8 cellular contexts compared by ENCODE assay signal in the genomic region with DNA sequence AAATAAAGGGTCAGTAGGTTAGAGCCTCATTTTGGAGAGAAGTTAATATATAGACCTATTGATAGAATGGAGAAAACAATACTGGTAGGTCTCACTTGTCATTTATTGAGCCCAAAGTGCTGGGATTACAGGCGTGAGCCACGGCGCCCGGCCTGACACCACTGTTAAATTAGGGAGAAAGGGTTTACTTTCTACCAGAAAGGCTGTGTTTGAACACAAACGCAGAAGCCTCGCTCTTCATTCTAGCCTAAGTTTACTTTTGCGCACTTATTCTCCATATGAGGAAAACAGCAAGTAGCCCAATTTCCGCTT. TPM values are rescaled to one million over a fixed set of nuclear protein-coding genes. Genes with fewer than 3 reads are reported as not detected.
DNase-seq lines count a peak whose midpoint lies in the region; ATAC-seq and TF ChIP-seq lines count a peak whose summit lies in the region.

No MANE protein-coding gene starts in this region.

- no peak for ATAC-seq in HG03460 (IDR thresholded peaks at IDR 0.05; ENCODE audit: unreplicated experiment)

- DNase-seq in MG63 = no peak
- no peak for DNase-seq in neural progenitor cell (ENCODE audit: low spot score)
- DNase-seq in NCI-H2107 treated with DMSO at 0.1 percent for 48 hours (lab: John Stamatoyannopoulos, UW; ENCODE audit: unreplicated experiment) = no peak
- no peak for DNase-seq in LoVo (ENCODE audit: low spot score)
- DNase-seq in kidney glomerular epithelial cell (lab: John Stamatoyannopoulos, UW) = no peak

- peak overlapping the region; percentile 82 for H2AFZ ChIP-seq in neural progenitor cell (replicated peaks)

- H3F3A ChIP-seq in neural progenitor cell (ENCODE audit: low read depth) = peaks cover 11% of the 10 kb centered on the region

- peaks cover 0 to 5% (median 0%) of the 10 kb centered on the region in 11 experiments; a peak in 1 of 22 replicates for H3K9me3 ChIP-seq in BLaER1 treated with 17β-estradiol and CSF1 and Interleukin-3, amounts not matched to agents 10 nM and 100 nM (replicated peaks in 1 of 11)
- H3K9me3 ChIP-seq in MG63 (0 out of 2 replicates have a peak, but pooled peaks cover 2% of the 10 kb centered on the region), duodenal mucosa (ENCODE audit: control insufficient read depth in 1 of 2, low read length in 2 of 2) (no peaks in the 10 kb centered on the region), neural progenitor cell (ENCODE audit: low read depth) (no peaks in the 10 kb centered on the region)

- H3K27me3 Mint-ChIP-seq in neural progenitor cell (ENCODE audit: insufficient read depth, low read depth) = peaks cover 8% of the 10 kb centered on the region

- peak overlapping the region; percentile 43 to 93 (median 69); a peak in 21 of 22 replicates for H3K4me2 ChIP-seq in BLaER1 treated with 17β-estradiol and CSF1 and Interleukin-3, amounts not matched to agents 10 nM and 100 nM
- peak overlapping the region; percentile 87 for H3K4me2 ChIP-seq in neural progenitor cell

- peaks cover 13% of the 10 kb centered on the region for H3K4me1 Mint-ChIP-seq in neural progenitor cell

- H3K27me3 ChIP-seq in BLaER1 treated with 17β-estradiol and CSF1 and Interleukin-3, amounts not matched to agents 10 nM and 100 nM = no peaks in the 10 kb centered on the region
- H3K27me3 ChIP-seq in MG63 (no peaks in the 10 kb centered on the region), duodenal mucosa (ENCODE audit: control insufficient read depth in 1 of 2, insufficient read depth in 2 of 2, low read length in 2 of 2) (no peaks in the 10 kb centered on the region), neural progenitor cell (no peaks in the 10 kb centered on the region)

- H3K27ac ChIP-seq in BLaER1 treated with 17β-estradiol and CSF1 and Interleukin-3, amounts not matched to agents 10 nM and 100 nM = peak overlapping the region; percentile 78 to 94 (median 91)
- H3K27ac ChIP-seq in duodenal mucosa (ENCODE audit: low read depth, low read length) = peak overlapping the region; percentile 20
- no peak overlapping the region for H3K27ac ChIP-seq in neural progenitor cell

- peak overlapping the region; percentile 98 for H3K4me3 Mint-ChIP-seq in neural progenitor cell

- H3K79me2 ChIP-seq in neural progenitor cell (ENCODE audit: low read depth) = peaks cover 43% of the 10 kb centered on the region

- TF ChIP-seq CTCF in neural progenitor cell (IDR thresholded peaks at IDR 0.05) = no peak

- H3K36me3 ChIP-seq in BLaER1 treated with 17β-estradiol and CSF1 and Interleukin-3, amounts not matched to agents 10 nM and 100 nM = peaks cover 13 to 31% (median 26%) of the 10 kb centered on the region in 11 experiments
- H3K36me3 ChIP-seq in MG63 (peaks cover 27% of the 10 kb centered on the region), duodenal mucosa (ENCODE audit: control insufficient read depth in 1 of 2, insufficient read depth in 2 of 2, low read length in 2 of 2) (peaks cover 10 to 11% of the 10 kb centered on the region in 2 donors), neural progenitor cell (peaks cover 7% of the 10 kb centered on the region)

- H3K9ac ChIP-seq in BLaER1 treated with 17β-estradiol and CSF1 and Interleukin-3, amounts not matched to agents 10 nM and 100 nM = peak overlapping the region; percentile 88 to 96 (median 92)
- H3K9ac ChIP-seq in duodenal mucosa (ENCODE audit: low read depth in 1 of 2, low read length in 2 of 2) (peak overlapping the region in 1 of 2 donors; percentile 95), neural progenitor cell (no peak overlapping the region)

- no peak overlapping the region for H3K27ac Mint-ChIP-seq in neural progenitor cell

- peaks cover 13 to 37% (median 24%) of the 10 kb centered on the region in 10 experiments for H3K4me1 ChIP-seq in BLaER1 treated with 17β-estradiol and CSF1 and Interleukin-3, amounts not matched to agents 10 nM and 100 nM
- H3K4me1 ChIP-seq in duodenal mucosa (ENCODE audit: control insufficient read depth in 1 of 2, insufficient read depth in 2 of 2, low read length in 2 of 2) = peaks cover 6 to 10% of the 10 kb centered on the region in 2 donors
- H3K4me1 ChIP-seq in neural progenitor cell = peaks cover 7% of the 10 kb centered on the region

- peaks cover 0 to 33% (median 11%) of the 10 kb centered on the region in 11 experiments; a peak in 12 of 22 replicates for H4K20me1 ChIP-seq in BLaER1 treated with 17β-estradiol and CSF1 and Interleukin-3, amounts not matched to agents 10 nM and 100 nM
- H4K20me1 ChIP-seq in neural progenitor cell (ENCODE audit: low read depth) = no peaks in the 10 kb centered on the region

- H3K36me3 Mint-ChIP-seq in neural progenitor cell = peaks cover 7% of the 10 kb centered on the region

- H3K4me3 ChIP-seq in BLaER1 treated with 17β-estradiol and CSF1 and Interleukin-3, amounts not matched to agents 10 nM and 100 nM = peak overlapping the region; percentile 78 to 95 (median 88)
- H3K4me3 ChIP-seq in MG63 (peak overlapping the region; percentile 99), duodenal mucosa (ENCODE audit: low read depth in 1 of 2, low read length in 2 of 2) (peak overlapping the region; percentile 88 to 99), neural progenitor cell (peak overlapping the region; percentile 69)

- H3K9me3 Mint-ChIP-seq in neural progenitor cell = no peaks in the 10 kb centered on the region

RNA-seq across cellular contexts. Expression of a gene that starts 0.7 kb away (rescaled TPM):
- total RNA-seq in MG63 (2014; rRNA removed; shearing (Covaris generic); ENCODE audit: low replicate concordance) = 65.9 and 75.5 TPM in 2 replicates
- 69.7 and 86.2 TPM in 2 replicates for total RNA-seq in neural progenitor cell (ENCODE audit: low replicate concordance)

RNA-seq across cellular contexts. Expression of a gene that starts 27.0 kb away (rescaled TPM):
- 75.5 and 80.7 TPM in 2 replicates for total RNA-seq in MG63 (2014; rRNA removed; shearing (Covaris generic); ENCODE audit: low replicate concordance)
- 53.1 and 75.1 TPM in 2 replicates for total RNA-seq in neural progenitor cell (ENCODE audit: low replicate concordance)

RNA-seq across cellular contexts. Expression of a gene that starts 38.3 kb away (rescaled TPM):
- not detected in 2 replicates for total RNA-seq in MG63 (2014; rRNA removed; shearing (Covaris generic); ENCODE audit: low replicate concordance)
- total RNA-seq in neural progenitor cell (ENCODE audit: low replicate concordance) = 22.6 and 25.3 TPM in 2 replicates

RNA-seq across cellular contexts. Expression of a gene that starts 43.3 kb away (rescaled TPM):
- total RNA-seq in MG63 (2014; rRNA removed; shearing (Covaris generic); ENCODE audit: low replicate concordance) = 2.5 and 10.6 TPM in 2 replicates
- 19.7 and 20.0 TPM in 2 replicates for total RNA-seq in neural progenitor cell (ENCODE audit: low replicate concordance)

RNA-seq across cellular contexts. Expression of a gene that starts 48.0 kb away (rescaled TPM):
- total RNA-seq in MG63 (2014; rRNA removed; shearing (Covaris generic); ENCODE audit: low replicate concordance) = 2.5 TPM in 1 of 2 replicates, not detected in the other
- 19.7 and 26.7 TPM in 2 replicates for total RNA-seq in neural progenitor cell (ENCODE audit: low replicate concordance)

Comparison
In these comparisons a context has a peak if more than half of its experiments do, and no peak if none do; other contexts are left out.
1. RNA of a gene that starts 38.3 kb away (total RNA-seq): 22.6 to 25.3 TPM in neural progenitor cell; not detected in MG63; every median in the first group is over 10 times any median in the second.
2. Peak in every context shown above with its lines, with median percentiles within 50 percentile points of each other: H3K4me3 ChIP-seq.